1 cellular context compared by ENCODE assay signal in the genomic region with DNA sequence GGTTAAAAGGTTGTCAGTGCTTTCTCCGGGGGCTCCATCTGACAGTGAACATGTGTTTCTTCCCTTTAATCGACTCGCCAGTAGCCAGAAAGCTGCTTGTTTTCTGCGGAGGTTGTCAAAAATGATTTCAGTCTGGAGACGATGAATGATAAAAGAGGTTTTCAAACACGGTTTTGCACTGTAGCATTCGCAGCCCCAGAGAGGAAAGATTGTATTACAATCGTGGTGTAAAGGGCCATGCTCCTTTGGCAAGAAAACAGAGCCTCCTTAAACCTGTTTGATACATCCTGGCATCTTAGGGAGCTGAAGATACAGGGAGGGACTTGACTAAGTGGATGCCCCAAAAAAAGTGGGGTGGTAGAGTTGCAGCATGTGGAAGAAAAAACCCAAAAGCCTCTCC.
TF ChIP-seq lines count a peak whose summit lies in the region.

No MANE protein-coding gene starts in this region.

TF ChIP-seq in SK-N-SH treated with all-trans-retinoic acid at 6 μM for 48 hours, 23 proteins besides CTCF, POLR2A, EP300 and RAD21 (continued from another document):
- TF ChIP-seq, protein P1, sequence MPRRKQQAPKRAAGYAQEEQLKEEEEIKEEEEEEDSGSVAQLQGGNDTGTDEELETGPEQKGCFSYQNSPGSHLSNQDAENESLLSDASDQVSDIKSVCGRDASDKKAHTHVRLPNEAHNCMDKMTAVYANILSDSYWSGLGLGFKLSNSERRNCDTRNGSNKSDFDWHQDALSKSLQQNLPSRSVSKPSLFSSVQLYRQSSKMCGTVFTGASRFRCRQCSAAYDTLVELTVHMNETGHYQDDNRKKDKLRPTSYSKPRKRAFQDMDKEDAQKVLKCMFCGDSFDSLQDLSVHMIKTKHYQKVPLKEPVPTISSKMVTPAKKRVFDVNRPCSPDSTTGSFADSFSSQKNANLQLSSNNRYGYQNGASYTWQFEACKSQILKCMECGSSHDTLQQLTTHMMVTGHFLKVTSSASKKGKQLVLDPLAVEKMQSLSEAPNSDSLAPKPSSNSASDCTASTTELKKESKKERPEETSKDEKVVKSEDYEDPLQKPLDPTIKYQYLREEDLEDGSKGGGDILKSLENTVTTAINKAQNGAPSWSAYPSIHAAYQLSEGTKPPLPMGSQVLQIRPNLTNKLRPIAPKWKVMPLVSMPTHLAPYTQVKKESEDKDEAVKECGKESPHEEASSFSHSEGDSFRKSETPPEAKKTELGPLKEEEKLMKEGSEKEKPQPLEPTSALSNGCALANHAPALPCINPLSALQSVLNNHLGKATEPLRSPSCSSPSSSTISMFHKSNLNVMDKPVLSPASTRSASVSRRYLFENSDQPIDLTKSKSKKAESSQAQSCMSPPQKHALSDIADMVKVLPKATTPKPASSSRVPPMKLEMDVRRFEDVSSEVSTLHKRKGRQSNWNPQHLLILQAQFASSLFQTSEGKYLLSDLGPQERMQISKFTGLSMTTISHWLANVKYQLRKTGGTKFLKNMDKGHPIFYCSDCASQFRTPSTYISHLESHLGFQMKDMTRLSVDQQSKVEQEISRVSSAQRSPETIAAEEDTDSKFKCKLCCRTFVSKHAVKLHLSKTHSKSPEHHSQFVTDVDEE (CRISPR knock-in tag; IDR thresholded peaks at IDR 0.05): no peak
- TF ChIP-seq TOX (CRISPR knock-in tag; IDR thresholded peaks at IDR 0.05; ENCODE audit: borderline replicate concordance): no peak
- no peak for TF ChIP-seq OSR1 (CRISPR knock-in tag; IDR thresholded peaks at IDR 0.05)
- no peak for TF ChIP-seq ESRRG (CRISPR knock-in tag; IDR thresholded peaks at IDR 0.05)
- TF ChIP-seq, protein P2, sequence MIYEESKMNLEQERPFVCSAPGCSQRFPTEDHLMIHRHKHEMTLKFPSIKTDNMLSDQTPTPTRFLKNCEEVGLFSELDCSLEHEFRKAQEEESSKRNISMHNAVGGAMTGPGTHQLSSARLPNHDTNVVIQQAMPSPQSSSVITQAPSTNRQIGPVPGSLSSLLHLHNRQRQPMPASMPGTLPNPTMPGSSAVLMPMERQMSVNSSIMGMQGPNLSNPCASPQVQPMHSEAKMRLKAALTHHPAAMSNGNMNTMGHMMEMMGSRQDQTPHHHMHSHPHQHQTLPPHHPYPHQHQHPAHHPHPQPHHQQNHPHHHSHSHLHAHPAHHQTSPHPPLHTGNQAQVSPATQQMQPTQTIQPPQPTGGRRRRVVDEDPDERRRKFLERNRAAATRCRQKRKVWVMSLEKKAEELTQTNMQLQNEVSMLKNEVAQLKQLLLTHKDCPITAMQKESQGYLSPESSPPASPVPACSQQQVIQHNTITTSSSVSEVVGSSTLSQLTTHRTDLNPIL (CRISPR knock-in tag; IDR thresholded peaks at IDR 0.05; ENCODE audit: low read depth): no peak
TF ChIP-seq in SK-N-SH treated with all-trans-retinoic acid at 6 μM for 48 hours: peak in this region for 0.
